Comparison of ENCODE assay signal across 8 cellular contexts in the genomic region with DNA sequence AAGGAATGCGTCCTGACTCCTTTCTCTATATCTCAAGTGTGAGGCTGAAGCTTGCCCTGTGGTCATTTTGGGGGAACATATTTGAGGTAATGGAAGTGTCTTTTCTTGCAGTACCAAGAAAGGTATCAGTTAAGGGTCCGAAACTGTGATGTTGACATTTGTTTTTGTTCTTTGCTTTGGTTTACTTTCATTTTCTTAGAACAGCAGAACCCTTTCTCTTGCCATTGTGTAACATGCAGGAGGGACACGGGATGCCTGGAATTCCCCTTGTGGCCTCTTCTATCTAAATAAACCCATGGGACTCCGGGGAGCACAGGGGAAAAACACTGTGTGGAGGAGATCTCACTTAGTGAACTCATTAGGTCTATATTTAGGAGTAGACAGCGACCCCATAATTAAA.
DNase-seq lines count a peak whose midpoint lies in the region; ATAC-seq and TF ChIP-seq lines count a peak whose summit lies in the region.
"Not testable (repeated sequence)": the region's sequence is repeated elsewhere in the genome, so short reads cannot be mapped to it uniquely, and the experiment has no call there.

No MANE protein-coding gene starts in this region.

- H3K27ac Mint-ChIP-seq in activated naive CD8-positive, alpha-beta T cell treated with anti-CD3 and anti-CD28 coated beads, Interleukin-2, amount 50 U/mL, for 24 hours: peak overlapping the region; percentile 23
- H3K27ac Mint-ChIP-seq in stimulated activated naive B cell treated with anti-CD40 and anti-IgM and Interleukin-4, amounts not matched to agents 10 μg/mL and 1 μg/mL and 100 μg/mL, for 72 hours: not testable (repeated sequence)

- not testable (repeated sequence) for TF ChIP-seq POLR2A in GM18505 (IDR thresholded peaks at IDR 0.05; ENCODE audit: borderline replicate concordance, extremely low read depth, insufficient read depth, insufficient read length)

- not testable (repeated sequence) for H3K9me3 Mint-ChIP-seq in activated naive CD8-positive, alpha-beta T cell treated with anti-CD3 and anti-CD28 coated beads, Interleukin-2, amount 50 U/mL, for 24 hours; stimulated activated naive B cell treated with anti-CD40 and anti-IgM and Interleukin-4, amounts not matched to agents 10 μg/mL and 1 μg/mL and 100 μg/mL, for 72 hours

- H3K27me3 Mint-ChIP-seq in activated naive CD8-positive, alpha-beta T cell treated with anti-CD3 and anti-CD28 coated beads, Interleukin-2, amount 50 U/mL, for 24 hours; stimulated activated naive B cell treated with anti-CD40 and anti-IgM and Interleukin-4, amounts not matched to agents 10 μg/mL and 1 μg/mL and 100 μg/mL, for 72 hours: not testable (repeated sequence)

- not testable (repeated sequence) for H3K4me3 Mint-ChIP-seq in activated naive CD8-positive, alpha-beta T cell treated with anti-CD3 and anti-CD28 coated beads, Interleukin-2, amount 50 U/mL, for 24 hours; stimulated activated naive B cell treated with anti-CD40 and anti-IgM and Interleukin-4, amounts not matched to agents 10 μg/mL and 1 μg/mL and 100 μg/mL, for 72 hours

- not testable (repeated sequence) for H3K4me1 Mint-ChIP-seq in activated naive CD8-positive, alpha-beta T cell treated with anti-CD3 and anti-CD28 coated beads, Interleukin-2, amount 50 U/mL, for 24 hours; stimulated activated naive B cell treated with anti-CD40 and anti-IgM and Interleukin-4, amounts not matched to agents 10 μg/mL and 1 μg/mL and 100 μg/mL, for 72 hours

- not testable (repeated sequence) for H3K36me3 Mint-ChIP-seq in activated naive CD8-positive, alpha-beta T cell treated with anti-CD3 and anti-CD28 coated beads, Interleukin-2, amount 50 U/mL, for 24 hours (ENCODE audit: low read depth)
- H3K36me3 Mint-ChIP-seq in stimulated activated naive B cell treated with anti-CD40 and anti-IgM and Interleukin-4, amounts not matched to agents 10 μg/mL and 1 μg/mL and 100 μg/mL, for 72 hours: peaks cover 11 to 20% of the 10 kb centered on the region in 2 donors

- peak; percentile 54 for ATAC-seq in GM18505 (IDR thresholded peaks at IDR 0.05; ENCODE audit: unreplicated experiment)
- peak; percentile 67 for ATAC-seq in GM19043 (IDR thresholded peaks at IDR 0.05; ENCODE audit: low read depth, unreplicated experiment)
- peak; percentile 61 for ATAC-seq in GM21381 (IDR thresholded peaks at IDR 0.05; ENCODE audit: unreplicated experiment)
- ATAC-seq in HG02610 (IDR thresholded peaks at IDR 0.05; ENCODE audit: unreplicated experiment): peak; percentile 90
- peak; percentile 77 for ATAC-seq in HG03039 (IDR thresholded peaks at IDR 0.05; ENCODE audit: unreplicated experiment)
- peak; percentile 93 for ATAC-seq in HG03432 (IDR thresholded peaks at IDR 0.05; ENCODE audit: unreplicated experiment)
- not testable (repeated sequence) for ATAC-seq in activated naive CD8-positive, alpha-beta T cell treated with anti-CD3 and anti-CD28 coated beads, Interleukin-2, amount 50 U/mL, for 24 hours
- peak; percentile 87 to 98 for ATAC-seq in stimulated activated naive B cell treated with anti-CD40 and anti-IgM and Interleukin-4, amounts not matched to agents 10 μg/mL and 1 μg/mL and 100 μg/mL, for 72 hours (replicated peaks)

- DNase-seq in activated naive CD8-positive, alpha-beta T cell treated with anti-CD3 and anti-CD28 coated beads, Interleukin-2, amount 50 U/mL, for 24 hours; stimulated activated naive B cell treated with anti-CD40 and anti-IgM and Interleukin-4, amounts not matched to agents 10 μg/mL and 1 μg/mL and 100 μg/mL, for 72 hours: not testable (repeated sequence)
